16 cellular contexts compared by ENCODE assay signal in genomic region chr15:65991721-65992472, GRCh38.
A peak's percentile ranks its signal among the peaks of the same experiment; 100 is the strongest.
DNase-seq lines count a peak whose midpoint lies in the region; ATAC-seq and TF ChIP-seq lines count a peak whose summit lies in the region.
"Had no signal": no experiment of that assay in that cellular context is flagged by ENCODE, and none has a peak within 500 bp of the region (broad histone marks: within the 10 kb centered on the region; RNA-seq: fewer than 3 reads in every experiment).

No MANE protein-coding gene starts in this region.

- intact Hi-C loops in A673 (cut with micrococcal nuclease; ENCODE audit: unreplicated experiment) = no loop called here
- intact Hi-C loops in lower leg skin (cut with DNase I; ENCODE audit: low total_unique reads) = no loop called here

- H2AFZ ChIP-seq in GM23338 = 0 out of 2 replicates have a peak overlapping the region, but pooled peaks have one; percentile 7

- H3F3A ChIP-seq in GM23338 (replicated peaks; ENCODE audit: low read depth) = 0 out of 2 replicates have a peak, but pooled peaks cover 2% of the 10 kb centered on the region

- POLR2A ChIA-PET in A673 (lab: Charles Lee; ENCODE audit: low non-redundant PET) = no interaction called here

- no peaks in the 10 kb centered on the region for H3K9me3 ChIP-seq in A673 (ENCODE audit: low read depth, low read length, poor library complexity, severe bottlenecking)

- H3K4me1 Mint-ChIP-seq in GM23338 (peaks cover 28% of the 10 kb centered on the region), glutamatergic neuron (ENCODE audit: low read depth, unreplicated experiment) (no peaks in the 10 kb centered on the region)
- H3K4me1 Mint-ChIP-seq: B cell had no signal

- CTCF ChIA-PET in A673 (lab: Charles Lee) = no interaction called here

- H3K4me3 Mint-ChIP-seq in GM23338 (no peak overlapping the region; the same call in 2 of the 3 replicates), glutamatergic neuron (ENCODE audit: unreplicated experiment) (peak overlapping the region; percentile 15)
- H3K4me3 Mint-ChIP-seq: B cell; CD4-positive, alpha-beta T cell had no signal

- no peak for TF ChIP-seq CTCF in GM23338 (conservative IDR thresholded peaks at IDR 0.05; ENCODE audit: low read depth in 2 of 2)
- no peak for TF ChIP-seq CTCF in glutamatergic neuron (IDR thresholded peaks at IDR 0.05; ENCODE audit: partially characterized antibody, unreplicated experiment)
- no peak for TF ChIP-seq CTCF in A673 (conservative IDR thresholded peaks at IDR 0.05; ENCODE audit: low read depth, low read length)
- no peak for TF ChIP-seq CTCF in lower leg skin (IDR thresholded peaks at IDR 0.05)

- H3K27me3 ChIP-seq in GM23338 (ENCODE audit: insufficient read depth) (no peaks in the 10 kb centered on the region), A673 (replicated peaks; ENCODE audit: insufficient read depth, low read depth, low read length, poor library complexity) (peaks cover 48% of the 10 kb centered on the region)

- H3K36me3 ChIP-seq in GM23338 (ENCODE audit: insufficient read depth) (no peaks in the 10 kb centered on the region), A673 (ENCODE audit: insufficient read depth, low read length, poor library complexity, severe bottlenecking) (no peaks in the 10 kb centered on the region)

- no peaks in the 10 kb centered on the region for H3K9me3 Mint-ChIP-seq in GM23338
- H3K9me3 Mint-ChIP-seq in glutamatergic neuron (ENCODE audit: unreplicated experiment) = no peaks in the 10 kb centered on the region
- H3K9me3 Mint-ChIP-seq: CD4-positive, alpha-beta T cell had no signal

- ATAC-seq in GM23338 = peak; percentile 27; the same call in 2 of the 3 replicates
- ATAC-seq: HCT116 had no signal

- H3K79me2 ChIP-seq in GM23338 (replicated peaks; ENCODE audit: insufficient read depth) = no peaks in the 10 kb centered on the region

- H3K36me3 Mint-ChIP-seq in GM23338 (ENCODE audit: low read depth) (no peaks in the 10 kb centered on the region), glutamatergic neuron (ENCODE audit: unreplicated experiment) (no peaks in the 10 kb centered on the region)

- H4K20me1 ChIP-seq in GM23338 (replicated peaks; ENCODE audit: insufficient read depth) = no peaks in the 10 kb centered on the region

- no peak for TF ChIP-seq POLR2A in lower leg skin (IDR thresholded peaks at IDR 0.05)

- H3K4me2 ChIP-seq in GM23338 = peak overlapping the region; percentile 62; the same call in 1 of the 2 replicates

- 64 to 65% methylated on average over 10 of the region's 10 CpGs for WGBS in lower leg skin, 2 donors

- peaks cover 9% of the 10 kb centered on the region for H3K27me3 Mint-ChIP-seq in GM23338 (ENCODE audit: insufficient read depth, low read depth, poor library complexity)
- H3K27me3 Mint-ChIP-seq in glutamatergic neuron (ENCODE audit: unreplicated experiment) = no peaks in the 10 kb centered on the region

- H3K4me3 ChIP-seq in GM23338 (no peak overlapping the region), A673 (ENCODE audit: low read depth, low read length, poor library complexity, severe bottlenecking) (no peak overlapping the region), lower leg skin (ENCODE audit: low read depth, poor library complexity, severe bottlenecking) (no peak overlapping the region)

- H3K27ac ChIP-seq in GM23338 (ENCODE audit: low read depth) (no peak overlapping the region), A673 (ENCODE audit: low read depth, low read length, poor library complexity, severe bottlenecking) (no peak overlapping the region)

- BruUV-seq in A673 (replicated peaks; lab: Mats Ljungman, UMichigan) = no TSS peak

- no peak overlapping the region for H3K27ac Mint-ChIP-seq in GM23338
- H3K27ac Mint-ChIP-seq in glutamatergic neuron (ENCODE audit: unreplicated experiment) = no peak overlapping the region
- H3K27ac Mint-ChIP-seq: B cell; CD4-positive, alpha-beta T cell had no signal

- DNase-seq in NCI-H1092 treated with DMSO at 0.1 percent for 48 hours (lab: John Stamatoyannopoulos, UW) (peak; percentile 60), NCI-H1092 (lab: John Stamatoyannopoulos, UW) (no peak), GM23338 (ENCODE audit: low spot score) (no peak), NCI-H2029 treated with DMSO at 0.1 percent for 48 hours (lab: John Stamatoyannopoulos, UW) (peak; percentile 50), glutamatergic neuron (no peak), A673 (ENCODE audit: low spot score) (no peak), lower leg skin (ENCODE audit: low spot score in 2 of 2) (no peak)
- DNase-seq: 8988T; C1 segment of cervical spinal cord; Calu3; CD4-positive, alpha-beta T cell; DMS 273 treated with DMSO at 0.1 percent for 48 hours; EL; GDM1 had no signal

- no peaks in the 10 kb centered on the region for H3K9me2 ChIP-seq in GM23338 (ENCODE audit: insufficient read depth)

- peaks cover 13% of the 10 kb centered on the region for H3K4me1 ChIP-seq in GM23338 (ENCODE audit: insufficient read depth)
- H3K4me1 ChIP-seq in A673 (ENCODE audit: insufficient read depth, low read length, poor library complexity, severe bottlenecking) = no peaks in the 10 kb centered on the region

TF ChIP-seq in GM23338, 12 proteins besides CTCF, POLR2A, EP300 and RAD21:
- no peak for TF ChIP-seq EZH2 (IDR thresholded peaks at IDR 0.05; ENCODE audit: low read depth, unreplicated experiment)
- TF ChIP-seq ZNF331 (CRISPR knock-in tag; IDR thresholded peaks at IDR 0.05; ENCODE audit: low read depth) = no peak
- TF ChIP-seq POLR2AphosphoS5 (IDR thresholded peaks at IDR 0.05; ENCODE audit: low read depth) = no peak
- no peak for TF ChIP-seq EZH2phosphoT487 (IDR thresholded peaks at IDR 0.05; ENCODE audit: unreplicated experiment)

Comparison
In these comparisons a context has a peak if more than half of its experiments do, and no peak if none do; other contexts are left out.
1. DNase-seq: peak in NCI-H1092 treated with DMSO at 0.1 percent for 48 hours (single experiment) and NCI-H2029 treated with DMSO at 0.1 percent for 48 hours (single experiment); none in NCI-H1092 (single experiment), GM23338 (single experiment), glutamatergic neuron (single experiment), A673 (single experiment) and lower leg skin (0 of 2).